In genomic region chr16:68798398-68798797, GRCh38 we compare ENCODE assay signal across 1 cellular context.
TF ChIP-seq lines count a peak whose summit lies in the region.

No MANE protein-coding gene starts in this region.

TF ChIP-seq in WTC11, 78 proteins besides CTCF, POLR2A, EP300 and RAD21 (continued from another document):
- TF ChIP-seq, protein P1, sequence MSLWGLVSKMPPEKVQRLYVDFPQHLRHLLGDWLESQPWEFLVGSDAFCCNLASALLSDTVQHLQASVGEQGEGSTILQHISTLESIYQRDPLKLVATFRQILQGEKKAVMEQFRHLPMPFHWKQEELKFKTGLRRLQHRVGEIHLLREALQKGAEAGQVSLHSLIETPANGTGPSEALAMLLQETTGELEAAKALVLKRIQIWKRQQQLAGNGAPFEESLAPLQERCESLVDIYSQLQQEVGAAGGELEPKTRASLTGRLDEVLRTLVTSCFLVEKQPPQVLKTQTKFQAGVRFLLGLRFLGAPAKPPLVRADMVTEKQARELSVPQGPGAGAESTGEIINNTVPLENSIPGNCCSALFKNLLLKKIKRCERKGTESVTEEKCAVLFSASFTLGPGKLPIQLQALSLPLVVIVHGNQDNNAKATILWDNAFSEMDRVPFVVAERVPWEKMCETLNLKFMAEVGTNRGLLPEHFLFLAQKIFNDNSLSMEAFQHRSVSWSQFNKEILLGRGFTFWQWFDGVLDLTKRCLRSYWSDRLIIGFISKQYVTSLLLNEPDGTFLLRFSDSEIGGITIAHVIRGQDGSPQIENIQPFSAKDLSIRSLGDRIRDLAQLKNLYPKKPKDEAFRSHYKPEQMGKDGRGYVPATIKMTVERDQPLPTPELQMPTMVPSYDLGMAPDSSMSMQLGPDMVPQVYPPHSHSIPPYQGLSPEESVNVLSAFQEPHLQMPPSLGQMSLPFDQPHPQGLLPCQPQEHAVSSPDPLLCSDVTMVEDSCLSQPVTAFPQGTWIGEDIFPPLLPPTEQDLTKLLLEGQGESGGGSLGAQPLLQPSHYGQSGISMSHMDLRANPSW (CRISPR knock-in tag; conservative IDR thresholded peaks at IDR 0.05; ENCODE audit: low read depth): no peak
- TF ChIP-seq E2F5 (CRISPR knock-in tag; IDR thresholded peaks at IDR 0.05): no peak
- TF ChIP-seq SMAD4 (CRISPR knock-in tag; IDR thresholded peaks at IDR 0.05): no peak
- no peak for TF ChIP-seq PRRX2 (CRISPR knock-in tag; IDR thresholded peaks at IDR 0.05)
- no peak for TF ChIP-seq ZNF416 (CRISPR knock-in tag; IDR thresholded peaks at IDR 0.05)
- TF ChIP-seq, protein P2, sequence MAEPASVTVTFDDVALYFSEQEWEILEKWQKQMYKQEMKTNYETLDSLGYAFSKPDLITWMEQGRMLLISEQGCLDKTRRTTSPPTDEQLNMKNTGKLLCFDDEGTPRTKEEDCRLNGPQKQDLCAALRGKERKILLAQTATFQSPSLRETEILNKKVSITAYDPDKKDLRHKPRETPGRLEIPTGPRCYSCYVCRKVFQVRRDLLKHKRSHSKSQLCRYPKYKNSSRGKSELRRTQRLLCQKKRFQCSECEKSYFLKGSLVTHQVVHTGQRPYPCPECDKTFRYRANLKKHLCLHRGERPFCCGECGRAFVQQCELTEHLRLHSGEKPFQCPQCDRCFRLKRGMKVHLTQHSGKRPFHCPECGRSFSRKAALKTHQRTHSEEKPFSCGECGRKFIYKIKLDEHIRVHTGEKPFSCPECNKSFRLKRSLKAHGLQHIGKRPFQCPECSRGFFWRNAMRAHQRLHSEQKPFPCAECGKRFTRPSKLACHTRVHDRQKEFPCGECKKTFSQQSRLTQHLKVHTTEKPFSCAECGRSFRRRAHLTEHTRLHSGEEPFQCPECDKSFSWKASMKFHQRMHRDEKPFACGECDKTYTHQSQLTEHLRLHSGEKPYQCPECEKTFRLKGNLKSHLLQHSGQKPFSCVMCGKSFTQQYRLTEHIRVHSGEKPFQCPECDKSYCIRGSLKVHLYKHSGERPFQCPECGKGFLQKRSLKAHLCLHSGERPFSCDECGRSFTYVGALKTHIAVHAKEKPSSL (CRISPR knock-in tag; conservative IDR thresholded peaks at IDR 0.05): no peak
- no peak for TF ChIP-seq ZNF232 (CRISPR knock-in tag; IDR thresholded peaks at IDR 0.05)
- TF ChIP-seq, protein P3, sequence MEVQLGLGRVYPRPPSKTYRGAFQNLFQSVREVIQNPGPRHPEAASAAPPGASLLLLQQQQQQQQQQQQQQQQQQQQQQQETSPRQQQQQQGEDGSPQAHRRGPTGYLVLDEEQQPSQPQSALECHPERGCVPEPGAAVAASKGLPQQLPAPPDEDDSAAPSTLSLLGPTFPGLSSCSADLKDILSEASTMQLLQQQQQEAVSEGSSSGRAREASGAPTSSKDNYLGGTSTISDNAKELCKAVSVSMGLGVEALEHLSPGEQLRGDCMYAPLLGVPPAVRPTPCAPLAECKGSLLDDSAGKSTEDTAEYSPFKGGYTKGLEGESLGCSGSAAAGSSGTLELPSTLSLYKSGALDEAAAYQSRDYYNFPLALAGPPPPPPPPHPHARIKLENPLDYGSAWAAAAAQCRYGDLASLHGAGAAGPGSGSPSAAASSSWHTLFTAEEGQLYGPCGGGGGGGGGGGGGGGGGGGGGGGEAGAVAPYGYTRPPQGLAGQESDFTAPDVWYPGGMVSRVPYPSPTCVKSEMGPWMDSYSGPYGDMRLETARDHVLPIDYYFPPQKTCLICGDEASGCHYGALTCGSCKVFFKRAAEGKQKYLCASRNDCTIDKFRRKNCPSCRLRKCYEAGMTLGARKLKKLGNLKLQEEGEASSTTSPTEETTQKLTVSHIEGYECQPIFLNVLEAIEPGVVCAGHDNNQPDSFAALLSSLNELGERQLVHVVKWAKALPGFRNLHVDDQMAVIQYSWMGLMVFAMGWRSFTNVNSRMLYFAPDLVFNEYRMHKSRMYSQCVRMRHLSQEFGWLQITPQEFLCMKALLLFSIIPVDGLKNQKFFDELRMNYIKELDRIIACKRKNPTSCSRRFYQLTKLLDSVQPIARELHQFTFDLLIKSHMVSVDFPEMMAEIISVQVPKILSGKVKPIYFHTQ (CRISPR knock-in tag; IDR thresholded peaks at IDR 0.05): no peak
- no peak for TF ChIP-seq OVOL2 (CRISPR knock-in tag; IDR thresholded peaks at IDR 0.05; ENCODE audit: borderline replicate concordance)
- TF ChIP-seq ATF2 (CRISPR knock-in tag; IDR thresholded peaks at IDR 0.05; ENCODE audit: borderline replicate concordance, low read depth): no peak
- TF ChIP-seq TCF7 (CRISPR knock-in tag; IDR thresholded peaks at IDR 0.05; ENCODE audit: low read depth): no peak
